10 cellular contexts compared by ENCODE assay signal in the genomic region with DNA sequence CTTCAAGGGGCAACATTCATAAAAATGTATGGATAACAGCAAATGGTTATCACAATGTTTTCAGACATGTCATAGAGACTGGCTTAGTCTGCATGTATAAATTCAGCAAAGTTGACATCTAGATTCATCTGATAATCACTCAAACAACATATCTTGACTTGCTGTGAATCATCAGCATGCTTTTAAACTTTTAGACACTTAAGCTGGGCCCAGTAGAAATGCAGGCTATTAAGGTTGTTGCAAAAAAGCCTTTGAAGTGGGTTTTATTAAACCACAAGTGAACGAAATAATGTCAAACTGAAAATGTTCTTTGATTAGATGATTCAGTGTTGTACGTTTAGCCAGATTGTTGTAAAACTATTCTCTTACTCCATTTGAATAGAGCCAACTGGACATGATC.
"Had no signal": no experiment of that assay in that cellular context is flagged by ENCODE, and none has a peak within 500 bp of the region (broad histone marks: within the 10 kb centered on the region; RNA-seq: fewer than 3 reads in every experiment).

No MANE protein-coding gene starts in this region.

- H3K9me3 ChIP-seq: adrenal gland, psoas muscle, thoracic aorta had no signal

- H3K27me3 ChIP-seq: adrenal gland, heart left ventricle, spleen had no signal

- H3K27ac ChIP-seq: adrenal gland, heart left ventricle, psoas muscle, spleen, thoracic aorta had no signal

- H3K4me3 ChIP-seq: adrenal gland, heart left ventricle, psoas muscle, spleen, thoracic aorta had no signal

- H3K4me1 ChIP-seq: adrenal gland, heart left ventricle, psoas muscle, spleen had no signal

- H3K36me3 ChIP-seq: adrenal gland, heart left ventricle, spleen, thoracic aorta had no signal

- ATAC-seq: heart left ventricle, psoas muscle, sciatic nerve had no signal

- DNase-seq: activated CD4-positive, alpha-beta memory T cell treated with anti-CD3 and anti-CD28 coated beads, Interleukin-2, amount 10 ng/mL, durations not matched to agents 7 days and 5 days; activated CD4-positive, alpha-beta T cell treated with anti-CD3 and anti-CD28 coated beads for 4 hours; activated T-cell treated with anti-CD3 and anti-CD28 coated beads, Interleukin-2, amount 50 U/mL, for 24 hours; adrenal gland; effector memory CD4-positive, alpha-beta T cell; heart left ventricle; psoas muscle; spleen had no signal
